ENCODE assay signal across 34 cellular contexts in genomic region chr7:94643771-94644545, GRCh38. TPM values are rescaled to one million over a fixed set of nuclear protein-coding genes. Genes with fewer than 3 reads are reported as not detected.
A peak's percentile ranks its signal among the peaks of the same experiment; 100 is the strongest.
DNase-seq lines count a peak whose midpoint lies in the region; ATAC-seq and TF ChIP-seq lines count a peak whose summit lies in the region.
"Had no signal": no experiment of that assay in that cellular context is flagged by ENCODE, and none has a peak within 500 bp of the region (broad histone marks: within the 10 kb centered on the region; RNA-seq: fewer than 3 reads in every experiment).

No MANE protein-coding gene starts in this region.

- TF ChIP-seq CTCF in WTC11 (IDR thresholded peaks at IDR 0.05) (no peak), upper lobe of right lung (IDR thresholded peaks at IDR 0.05) (no peak)

- H3K4me3 ChIP-seq in upper lobe of right lung: no peak overlapping the region
- H3K4me3 ChIP-seq: adrenal gland, body of pancreas, gastroesophageal sphincter, HAP-1, left lung, stomach had no signal

- POLR2A ChIA-PET in WTC11 (lab: Charles Lee): no interaction called here

- peak overlapping the region; percentile 12; the same call in 1 of the 2 replicates for H3K27ac Mint-ChIP-seq in WTC11
- no peak overlapping the region for H3K27ac Mint-ChIP-seq in activated naive CD4-positive, alpha-beta T cell treated with anti-CD3 and anti-CD28 coated beads, Interleukin-2, amount 50 U/mL, for 72 hours
- H3K27ac Mint-ChIP-seq: CD4-positive, CD25-positive, alpha-beta regulatory T cell; IgD-negative memory B cell had no signal

- no peaks in the 10 kb centered on the region for H3K4me1 ChIP-seq in upper lobe of right lung
- H3K4me1 ChIP-seq: body of pancreas, left lung had no signal

- no peaks in the 10 kb centered on the region for H3K9me3 Mint-ChIP-seq in WTC11
- no peaks in the 10 kb centered on the region for H3K9me3 Mint-ChIP-seq in activated naive CD4-positive, alpha-beta T cell treated with anti-CD3 and anti-CD28 coated beads, Interleukin-2, amount 50 U/mL, for 72 hours
- H3K9me3 Mint-ChIP-seq: IgD-negative memory B cell, neural crest cell had no signal

- H3K27ac ChIP-seq in upper lobe of right lung: no peak overlapping the region
- H3K27ac ChIP-seq: body of pancreas, gastroesophageal sphincter, left lung, stomach had no signal

- no peaks in the 10 kb centered on the region for H3K27me3 Mint-ChIP-seq in WTC11 (ENCODE audit: low read depth)

- peaks cover 62% of the 10 kb centered on the region for H3K4me1 Mint-ChIP-seq in WTC11
- H3K4me1 Mint-ChIP-seq: CD4-positive, CD25-positive, alpha-beta regulatory T cell; IgD-negative memory B cell had no signal

- H3K4me3 Mint-ChIP-seq in WTC11: no peak overlapping the region
- H3K4me3 Mint-ChIP-seq: CD4-positive, CD25-positive, alpha-beta regulatory T cell; IgD-negative memory B cell; neural crest cell had no signal

- ATAC-seq in WTC11 (no peak), upper lobe of right lung (no peak), GM18861 (IDR thresholded peaks at IDR 0.05; ENCODE audit: unreplicated experiment) (no peak)
- ATAC-seq in activated naive CD4-positive, alpha-beta T cell treated with anti-CD3 and anti-CD28 coated beads, Interleukin-2, amount 50 U/mL, for 72 hours: no peak
- ATAC-seq: body of pancreas, gastroesophageal sphincter, left lung, right cardiac atrium, Right ventricle myocardium inferior had no signal

- DNase-seq in COLO829 (ENCODE audit: low spot score): peak; percentile 43
- peak; percentile 76 for DNase-seq in M059J (ENCODE audit: low read depth)
- DNase-seq in WTC11 (ENCODE audit: low spot score): no peak
- DNase-seq in glomerular visceral epithelial cell (ENCODE audit: extremely low spot score): peak; percentile 12
- no peak for DNase-seq in NOMO-1 (lab: John Stamatoyannopoulos, UW; ENCODE audit: unreplicated experiment in 2 of 2)
- DNase-seq in activated naive CD4-positive, alpha-beta T cell treated with anti-CD3 and anti-CD28 coated beads, Interleukin-2, amount 50 U/mL, for 72 hours (ENCODE audit: low spot score in 2 of 2): no peak
- no peak for DNase-seq in upper lobe of right lung
- DNase-seq: activated CD4-positive, alpha-beta T cell treated with anti-CD3 and anti-CD28 coated beads, Interleukin-2, amount 50 U/mL, for 48 hours; activated CD4-positive, CD25-positive, alpha-beta regulatory T cell treated with anti-CD3 and anti-CD28 coated beads, Interleukin-2, amount 50 U/mL, for 72 hours; activated CD8-positive, alpha-beta memory T cell treated with anti-CD3 and anti-CD28 coated beads, Interleukin-2, amount 50 U/mL, for 4 hours; activated naive CD4-positive, alpha-beta T cell treated with Interleukin-2 at 50 U/mL for 16 hours; body of pancreas; CD4-positive, CD25-positive, alpha-beta regulatory T cell; cerebellar nuclear complex; DMS79 treated with DMSO at 0.1 percent for 48 hours; hypothalamus; left lung; mesendoderm; NCI-H1092; NCI-H1694; NCI-H82; posterior cingulate gyrus; right cardiac atrium; stimulated activated CD4-positive, alpha-beta T cell treated with anti-CD3 and anti-CD28 coated beads, Interleukin-12 subunit alpha, Interleukin-12 subunit beta, amount 100 ng/mL, for 4 hours; stimulated activated CD4-positive, alpha-beta T cell treated with anti-CD3 and anti-CD28 coated beads, Interleukin-4, amount 100 ng/mL, for 1 hour; stomach; T-helper 2 cell had no signal

- intact Hi-C loops in upper lobe of right lung (cut with DNase I): no loop called here

- H3K36me3 Mint-ChIP-seq in WTC11: no peaks in the 10 kb centered on the region
- H3K36me3 Mint-ChIP-seq in activated naive CD4-positive, alpha-beta T cell treated with anti-CD3 and anti-CD28 coated beads, Interleukin-2, amount 50 U/mL, for 72 hours: no peaks in the 10 kb centered on the region
- H3K36me3 Mint-ChIP-seq: CD4-positive, CD25-positive, alpha-beta regulatory T cell; IgD-negative memory B cell had no signal

- H3K9me3 ChIP-seq in upper lobe of right lung: no peaks in the 10 kb centered on the region
- H3K9me3 ChIP-seq: adrenal gland, body of pancreas, gastroesophageal sphincter, HAP-1, left lung, stomach had no signal

- H3K36me3 ChIP-seq in upper lobe of right lung: no peaks in the 10 kb centered on the region
- H3K36me3 ChIP-seq: adrenal gland, gastroesophageal sphincter, left lung, stomach had no signal

- CTCF ChIA-PET in WTC11 (lab: Charles Lee): interaction anchor here (0.8 kb wide), 1 partner anchor 11 kb away, joined by 3 read pairs; no protein-coding TSS in a partner anchor

- no peaks in the 10 kb centered on the region for H3K27me3 ChIP-seq in upper lobe of right lung
- H3K27me3 ChIP-seq: adrenal gland, body of pancreas, gastroesophageal sphincter, left lung, stomach had no signal

TF ChIP-seq in WTC11, 78 proteins besides CTCF, POLR2A, EP300 and RAD21:
- no peak for TF ChIP-seq NFYB (CRISPR knock-in tag; conservative IDR thresholded peaks at IDR 0.05; ENCODE audit: low read depth)
- TF ChIP-seq ZNF416 (CRISPR knock-in tag; IDR thresholded peaks at IDR 0.05): no peak
- no peak for TF ChIP-seq GRHL2 (CRISPR knock-in tag; IDR thresholded peaks at IDR 0.05; ENCODE audit: insufficient replicate concordance, severe bottlenecking)
- no peak for TF ChIP-seq ZNF263 (CRISPR knock-in tag; IDR thresholded peaks at IDR 0.05; ENCODE audit: low read depth)
- TF ChIP-seq, protein P1, sequence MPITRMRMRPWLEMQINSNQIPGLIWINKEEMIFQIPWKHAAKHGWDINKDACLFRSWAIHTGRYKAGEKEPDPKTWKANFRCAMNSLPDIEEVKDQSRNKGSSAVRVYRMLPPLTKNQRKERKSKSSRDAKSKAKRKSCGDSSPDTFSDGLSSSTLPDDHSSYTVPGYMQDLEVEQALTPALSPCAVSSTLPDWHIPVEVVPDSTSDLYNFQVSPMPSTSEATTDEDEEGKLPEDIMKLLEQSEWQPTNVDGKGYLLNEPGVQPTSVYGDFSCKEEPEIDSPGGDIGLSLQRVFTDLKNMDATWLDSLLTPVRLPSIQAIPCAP (CRISPR knock-in tag; IDR thresholded peaks at IDR 0.05): no peak
- no peak for TF ChIP-seq ATF3 (CRISPR knock-in tag; conservative IDR thresholded peaks at IDR 0.05)
- TF ChIP-seq JAZF1 (CRISPR knock-in tag; IDR thresholded peaks at IDR 0.05): no peak
- no peak for TF ChIP-seq RELA (CRISPR knock-in tag; IDR thresholded peaks at IDR 0.05; ENCODE audit: borderline replicate concordance)
- TF ChIP-seq NFATC4 (CRISPR knock-in tag; IDR thresholded peaks at IDR 0.05): no peak
- no peak for TF ChIP-seq AR (CRISPR knock-in tag; IDR thresholded peaks at IDR 0.05)
- no peak for TF ChIP-seq ZNF232 (CRISPR knock-in tag; IDR thresholded peaks at IDR 0.05)
- no peak for TF ChIP-seq NR1H2 (CRISPR knock-in tag; IDR thresholded peaks at IDR 0.05)
- TF ChIP-seq MXD4 (CRISPR knock-in tag; IDR thresholded peaks at IDR 0.05; ENCODE audit: borderline replicate concordance): no peak
- TF ChIP-seq SMAD3 (CRISPR knock-in tag; IDR thresholded peaks at IDR 0.05; ENCODE audit: borderline replicate concordance): no peak
- TF ChIP-seq ZSCAN18 (CRISPR knock-in tag; IDR thresholded peaks at IDR 0.05): no peak

RNA-seq across cellular contexts. Expression of gene SGCE, which starts 12.0 kb away (rescaled TPM):
- 166 and 202 TPM in 2 replicates for total RNA-seq in M059J (2014; rRNA removed; shearing (Covaris generic))
- total RNA-seq in WTC11 (2021) (19.0 to 25.3 TPM (median 24.2 TPM) in 3 replicates), upper lobe of right lung (74.1 TPM)
- total RNA-seq in activated naive CD4-positive, alpha-beta T cell treated with anti-CD3 and anti-CD28 coated beads, Interleukin-2, amount 50 U/mL, for 72 hours: under 1 TPM; 0.31 to 0.64 TPM

Comparison
In these comparisons a context has a peak if more than half of its experiments do, and no peak if none do; other contexts are left out.
1. DNase-seq: peak in COLO829 (single experiment), M059J (single experiment) and glomerular visceral epithelial cell (single experiment); none in WTC11 (single experiment), NOMO-1 (0 of 2), activated naive CD4-positive, alpha-beta T cell treated with anti-CD3 and anti-CD28 coated beads, Interleukin-2, amount 50 U/mL, for 72 hours (0 of 2) and upper lobe of right lung (single experiment).
2. RNA of gene SGCE, which starts 12.0 kb away (total RNA-seq): 166 to 202 TPM in M059J, 74.1 TPM in upper lobe of right lung (single experiment) and 19.0 to 25.3 TPM in WTC11; 0.31 to 0.64 TPM in activated naive CD4-positive, alpha-beta T cell treated with anti-CD3 and anti-CD28 coated beads, Interleukin-2, amount 50 U/mL, for 72 hours; every median in the first group is over 10 times any median in the second.